Comparison of ENCODE assay signal across 16 cellular contexts in the genomic region with DNA sequence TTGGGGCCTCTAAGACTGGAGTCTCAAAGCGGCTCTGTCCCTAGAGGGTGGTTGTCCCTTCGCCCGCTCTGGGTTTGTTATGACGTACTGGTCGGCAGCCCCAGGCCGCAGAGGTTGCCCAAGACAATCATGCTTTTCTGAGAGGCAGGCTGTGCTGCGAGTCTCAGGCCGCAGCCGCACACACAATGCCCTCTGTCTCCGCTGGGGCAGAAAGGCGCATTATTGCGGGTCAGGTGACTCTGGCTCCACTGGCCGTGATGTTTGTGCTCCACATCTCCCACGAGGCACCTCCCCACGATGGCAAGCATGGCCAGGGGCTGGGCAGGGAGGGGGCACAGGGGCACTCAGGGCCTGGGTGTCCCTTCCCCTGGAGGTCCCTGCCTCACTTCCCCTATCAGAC. TPM values are rescaled to one million over a fixed set of nuclear protein-coding genes. Genes with fewer than 3 reads are reported as not detected.
DNase-seq lines count a peak whose midpoint lies in the region; ATAC-seq and TF ChIP-seq lines count a peak whose summit lies in the region.
"Had no signal": no experiment of that assay in that cellular context is flagged by ENCODE, and none has a peak within 500 bp of the region (broad histone marks: within the 10 kb centered on the region; RNA-seq: fewer than 3 reads in every experiment).

No MANE protein-coding gene starts in this region.

- H3K4me1 Mint-ChIP-seq in endodermal cell: peaks cover 12% of the 10 kb centered on the region
- peaks cover 59% of the 10 kb centered on the region for H3K4me1 Mint-ChIP-seq in nephron

- no peaks in the 10 kb centered on the region for H3K36me3 ChIP-seq in SJCRH30
- H3K36me3 ChIP-seq in endodermal cell (ENCODE audit: control insufficient read depth, insufficient read depth, low read length): no peaks in the 10 kb centered on the region

- H3K4me3 Mint-ChIP-seq in endodermal cell (no peak overlapping the region), nephron (peak overlapping the region in 1 of 3 experiments; percentile 33)
- H3K4me3 Mint-ChIP-seq: CD14-positive monocyte; H9; immature natural killer cell; naive thymus-derived CD8-positive, alpha-beta T cell had no signal

- H3K27me3 ChIP-seq in SJCRH30: no peaks in the 10 kb centered on the region
- H3K27me3 ChIP-seq in endodermal cell (ENCODE audit: control insufficient read depth, insufficient read depth, low read length, poor library complexity, severe bottlenecking): peaks cover 32% of the 10 kb centered on the region

- no peak for ATAC-seq in HG02610 (IDR thresholded peaks at IDR 0.05; ENCODE audit: unreplicated experiment)
- ATAC-seq in HG02623 (IDR thresholded peaks at IDR 0.05; ENCODE audit: unreplicated experiment): no peak
- ATAC-seq: naive thymus-derived CD8-positive, alpha-beta T cell had no signal

- TF ChIP-seq CTCF in endodermal cell (conservative IDR thresholded peaks at IDR 0.05): no peak
- no peak for TF ChIP-seq CTCF in nephron (IDR thresholded peaks at IDR 0.05; ENCODE audit: unreplicated experiment in 3 of 3)

- peaks cover 18% of the 10 kb centered on the region for H3K4me1 ChIP-seq in SJCRH30
- H3K4me1 ChIP-seq in endodermal cell (ENCODE audit: control insufficient read depth, insufficient read depth, low read length): no peaks in the 10 kb centered on the region

- 87 to 95% methylated on average over 11 to 15 of the region's 15 CpGs for WGBS in endodermal cell (ENCODE audit: insufficient coverage in 1 of 2, insufficient read length in 1 of 2), 2 experiments

- H3K9ac ChIP-seq in endodermal cell (ENCODE audit: extremely low read depth, low read length, poor library complexity, severe bottlenecking): no peak overlapping the region

- H3K27ac Mint-ChIP-seq in endodermal cell: no peak overlapping the region
- peak overlapping the region; percentile 96 to 99 (median 97) for H3K27ac Mint-ChIP-seq in nephron
- H3K27ac Mint-ChIP-seq: H9; naive thymus-derived CD8-positive, alpha-beta T cell had no signal

- H3K9me3 ChIP-seq in SJCRH30 (replicated peaks) (no peaks in the 10 kb centered on the region), endodermal cell (ENCODE audit: control insufficient read depth, low read length) (no peaks in the 10 kb centered on the region)

- DNase-seq in SJCRH30 (peak in 1 of 2 experiments; percentile 38), endodermal cell (no peak), superior temporal gyrus (ENCODE audit: extremely low spot score) (peak; percentile 95), NCI-H446 treated with DMSO at 0.1 percent for 48 hours (lab: John Stamatoyannopoulos, UW) (no peak)
- DNase-seq: activated CD4-positive, alpha-beta T cell treated with anti-CD3 and anti-CD28 coated beads, Interleukin-2, amount 50 U/mL, for 48 hours; activated gamma-delta T cell; H9; immature natural killer cell; naive thymus-derived CD8-positive, alpha-beta T cell; NCI-H1092; NCI-H226; T-helper 9 cell had no signal

- H3K27ac ChIP-seq in SJCRH30 (peak overlapping the region; percentile 25), endodermal cell (ENCODE audit: low read depth, low read length) (peak overlapping the region; percentile 16)

- no peaks in the 10 kb centered on the region for H3K9me3 Mint-ChIP-seq in endodermal cell
- no peaks in the 10 kb centered on the region for H3K9me3 Mint-ChIP-seq in nephron
- H3K9me3 Mint-ChIP-seq: CD14-positive monocyte; H9; immature natural killer cell; naive thymus-derived CD8-positive, alpha-beta T cell had no signal

- H3K4me3 ChIP-seq in SJCRH30 (no peak overlapping the region), endodermal cell (ENCODE audit: low read length) (no peak overlapping the region)

- H3K27me3 Mint-ChIP-seq in endodermal cell (ENCODE audit: insufficient read depth) (peaks cover 63% of the 10 kb centered on the region), nephron (ENCODE audit: low read depth) (peaks cover 4% of the 10 kb centered on the region)
- H3K27me3 Mint-ChIP-seq: naive thymus-derived CD8-positive, alpha-beta T cell had no signal

- H3K36me3 Mint-ChIP-seq in endodermal cell (ENCODE audit: low read depth) (no peaks in the 10 kb centered on the region), nephron (ENCODE audit: low read depth) (no peaks in the 10 kb centered on the region)
- H3K36me3 Mint-ChIP-seq: immature natural killer cell; naive thymus-derived CD8-positive, alpha-beta T cell had no signal

RNA-seq across cellular contexts. Expression of a gene that starts 21.0 kb away (rescaled TPM):
- total RNA-seq in SJCRH30 (2014; rRNA removed; shearing (Covaris generic)): 20.9 and 22.4 TPM in 2 replicates
- total RNA-seq in endodermal cell: 10 to 100 TPM; 31.7 to 52.6 TPM
- 35.6 TPM for polyA plus RNA-seq in endodermal cell (2013, experiment 1 of 2)
- polyA plus RNA-seq in endodermal cell (2013, experiment 2 of 2): 30.8 TPM
